32 cellular contexts compared by ENCODE assay signal in genomic region chr6:167973092-167973880, GRCh38. TPM values are rescaled to one million over a fixed set of nuclear protein-coding genes. Genes with fewer than 3 reads are reported as not detected.
A peak's percentile ranks its signal among the peaks of the same experiment; 100 is the strongest.
DNase-seq lines count a peak whose midpoint lies in the region; ATAC-seq and TF ChIP-seq lines count a peak whose summit lies in the region.
"Had no signal": no experiment of that assay in that cellular context is flagged by ENCODE, and none has a peak within 500 bp of the region (broad histone marks: within the 10 kb centered on the region; RNA-seq: fewer than 3 reads in every experiment).

No MANE protein-coding gene starts in this region.

- H3K27ac ChIP-seq in BLaER1: no peak overlapping the region
- no peak overlapping the region for H3K27ac ChIP-seq in HCT116 (ENCODE audit: low read depth, low read length)
- H3K27ac ChIP-seq in body of pancreas: no peak overlapping the region
- H3K27ac ChIP-seq: adrenal gland; BLaER1 treated with 17β-estradiol and CSF1 and Interleukin-3, amounts not matched to agents 10 nM and 100 nM; HL-60; stomach; thyroid gland; WERI-Rb-1 had no signal

- RAD21 ChIA-PET in HCT116 (lab: Charles Lee; ENCODE audit: low non-redundant PET in 1 of 2, low total read pairs in 2 of 2, uncharacterized antibody in 2 of 2, unreplicated experiment in 2 of 2): no interaction called here

- H4K20me1 ChIP-seq in BLaER1: no peaks in the 10 kb centered on the region
- H4K20me1 ChIP-seq in HCT116 (ENCODE audit: insufficient read depth): no peaks in the 10 kb centered on the region

- H2AFZ ChIP-seq in HCT116 (ENCODE audit: low read depth, low read length, poor library complexity, severe bottlenecking): no peak overlapping the region

- H3K36me3 Mint-ChIP-seq in memory B cell: peaks cover 10% of the 10 kb centered on the region
- H3K36me3 Mint-ChIP-seq: naive thymus-derived CD4-positive, alpha-beta T cell had no signal

- BruUV-seq in HCT116 (replicated peaks; lab: Mats Ljungman, UMichigan): no TSS peak

- H3K4me3 Mint-ChIP-seq in memory B cell: no peak overlapping the region
- H3K4me3 Mint-ChIP-seq: activated CD4-positive, alpha-beta T cell treated with anti-CD3 and anti-CD28 coated beads, Interleukin-2, amount 10 ng/mL, durations not matched to agents 7 days and 5 days; naive thymus-derived CD4-positive, alpha-beta T cell had no signal

- H3K36me3 ChIP-seq in BLaER1 (peaks cover 58% of the 10 kb centered on the region), HCT116 (ENCODE audit: control insufficient read depth in 1 of 2, insufficient read depth in 2 of 2, low read length in 2 of 2) (peaks cover 0 to 9% of the 10 kb centered on the region in 2 experiments; a peak in 2 of 4 replicates), body of pancreas (replicated peaks in 1 of 2; ENCODE audit: insufficient read depth in 1 of 2, low read depth in 2 of 2) (peaks cover 0 to 10% of the 10 kb centered on the region in 2 donors)

- H3K9ac ChIP-seq in BLaER1: no peak overlapping the region
- H3K9ac ChIP-seq in HCT116 (ENCODE audit: low read length): no peak overlapping the region
- H3K9ac ChIP-seq: BLaER1 treated with 17β-estradiol and CSF1 and Interleukin-3, amounts not matched to agents 10 nM and 100 nM had no signal

- H3K4me3 ChIP-seq in BLaER1 (no peak overlapping the region), HCT116 (replicated peaks in 1 of 2; ENCODE audit: low read depth in 1 of 2, low read length in 2 of 2) (no peak overlapping the region), body of pancreas (no peak overlapping the region)
- H3K4me3 ChIP-seq: adrenal gland; BLaER1 treated with 17β-estradiol and CSF1 and Interleukin-3, amounts not matched to agents 10 nM and 100 nM; stomach; thyroid gland had no signal

- peaks cover 8% of the 10 kb centered on the region for H3K4me1 ChIP-seq in BLaER1
- H3K4me1 ChIP-seq in HCT116 (ENCODE audit: control insufficient read depth in 1 of 2, insufficient read depth in 2 of 2, low read length in 2 of 2): no peaks in the 10 kb centered on the region
- peaks cover 7% of the 10 kb centered on the region for H3K4me1 ChIP-seq in body of pancreas
- H3K4me1 ChIP-seq: adrenal gland, thyroid gland had no signal

- no peaks in the 10 kb centered on the region for H3K4me1 Mint-ChIP-seq in memory B cell
- H3K4me1 Mint-ChIP-seq: activated CD4-positive, alpha-beta T cell treated with anti-CD3 and anti-CD28 coated beads, Interleukin-2, amount 10 ng/mL, durations not matched to agents 7 days and 5 days; naive thymus-derived CD4-positive, alpha-beta T cell had no signal

- CTCF ChIA-PET in HCT116 (lab: Charles Lee): no interaction called here

- TF ChIP-seq POLR2A in HCT116 (IDR thresholded peaks at IDR 0.05; ENCODE audit: borderline replicate concordance, extremely low read depth, insufficient read depth, insufficient read length) (no peak), body of pancreas (IDR thresholded peaks at IDR 0.05) (no peak)

- DNase-seq in HCT116 (ENCODE audit: low read depth, low spot score) (no peak), body of pancreas (no peak), memory B cell (ENCODE audit: low spot score in 2 of 2) (no peak), AML-193 (lab: John Stamatoyannopoulos, UW) (no peak), left lobe of liver (ENCODE audit: low spot score) (no peak), A172 (ENCODE audit: low spot score) (no peak)
- DNase-seq: activated CD4-positive, alpha-beta T cell treated with anti-CD3 and anti-CD28 coated beads, Interleukin-2, amount 10 ng/mL, durations not matched to agents 7 days and 5 days; activated naive CD4-positive, alpha-beta T cell treated with Interleukin-2 at 50 U/mL for 16 hours; activated T-cell treated with anti-CD3 and anti-CD28 coated beads, Interleukin-2, amount 50 U/mL, for 48 hours; adrenal gland; DMS79 treated with DMSO at 0.1 percent for 48 hours; effector CD4-positive, alpha-beta T cell; foreskin fibroblast; Kasumi-1; midbrain; MV-4-11; naive thymus-derived CD4-positive, alpha-beta T cell; NCI-H1436 treated with DMSO at 0.1 percent for 48 hours; NCI-H510A; SHP77; stomach; T-helper 9 cell; thyroid gland; WERI-Rb-1 had no signal

- TF ChIP-seq RAD21 in HCT116 (IDR thresholded peaks at IDR 0.05; ENCODE audit: low read depth): no peak

- peak overlapping the region; percentile 4; the same call in 1 of the 2 replicates for H3K4me2 ChIP-seq in BLaER1
- H3K4me2 ChIP-seq in HCT116 (ENCODE audit: low read length): no peak overlapping the region

- TF ChIP-seq CTCF in HCT116 (IDR thresholded peaks at IDR 0.05 in 2 of 3, conservative IDR thresholded peaks at IDR 0.05 in 1 of 3; ENCODE audit: borderline replicate concordance in 1 of 3, insufficient read depth in 1 of 3, low read depth in 2 of 3, low read length in 2 of 3) (no peak), body of pancreas (IDR thresholded peaks at IDR 0.05) (no peak)

- ATAC-seq in HCT116: 0 out of 2 replicates have a peak, but pooled peaks have one; percentile 25
- ATAC-seq in body of pancreas: peak; percentile 30
- no peak for ATAC-seq in memory B cell (ENCODE audit: low read depth)
- no peak for ATAC-seq in left lobe of liver
- ATAC-seq in GM19463 (IDR thresholded peaks at IDR 0.05; ENCODE audit: unreplicated experiment): no peak
- ATAC-seq: naive thymus-derived CD4-positive, alpha-beta T cell; Panc1 had no signal

- WGBS in body of pancreas, 2 donors: 81 to 91% methylated on average over 9 of the region's 9 CpGs

- no peaks in the 10 kb centered on the region for H3K79me2 ChIP-seq in HCT116 (ENCODE audit: insufficient read depth, low read length)

- no peaks in the 10 kb centered on the region for H3K27me3 Mint-ChIP-seq in memory B cell
- H3K27me3 Mint-ChIP-seq: activated CD4-positive, alpha-beta T cell treated with anti-CD3 and anti-CD28 coated beads, Interleukin-2, amount 10 ng/mL, durations not matched to agents 7 days and 5 days had no signal

- H3K9me3 ChIP-seq in BLaER1 (peaks cover 6% of the 10 kb centered on the region), HCT116 (ENCODE audit: control insufficient read depth in 1 of 2, insufficient read depth in 1 of 2, low read depth in 1 of 2, low read length in 2 of 2) (no peaks in the 10 kb centered on the region), body of pancreas (no peaks in the 10 kb centered on the region)
- H3K9me3 ChIP-seq: adrenal gland, stomach, thyroid gland had no signal

- intact Hi-C loops in HCT116 (cut with micrococcal nuclease): no loop called here
- intact Hi-C loops in body of pancreas (cut with DNase I): no loop called here

- POLR2A ChIA-PET in HCT116 (lab: Charles Lee): no interaction called here

- peak overlapping the region; percentile 6 for H3K27ac Mint-ChIP-seq in memory B cell
- H3K27ac Mint-ChIP-seq: activated CD4-positive, alpha-beta T cell treated with anti-CD3 and anti-CD28 coated beads, Interleukin-2, amount 10 ng/mL, durations not matched to agents 7 days and 5 days; naive thymus-derived CD4-positive, alpha-beta T cell had no signal

- H3K27me3 ChIP-seq in BLaER1 (no peaks in the 10 kb centered on the region), HCT116 (ENCODE audit: insufficient read depth, low read length) (no peaks in the 10 kb centered on the region), body of pancreas (no peaks in the 10 kb centered on the region)
- H3K27me3 ChIP-seq: adrenal gland; BLaER1 treated with 17β-estradiol and CSF1 and Interleukin-3, amounts not matched to agents 10 nM and 100 nM; stomach; thyroid gland had no signal

- no peaks in the 10 kb centered on the region for H3K9me2 ChIP-seq in HCT116 (ENCODE audit: insufficient read depth)

- H3K9me3 Mint-ChIP-seq in memory B cell: no peaks in the 10 kb centered on the region
- H3K9me3 Mint-ChIP-seq: activated CD4-positive, alpha-beta T cell treated with anti-CD3 and anti-CD28 coated beads, Interleukin-2, amount 10 ng/mL, durations not matched to agents 7 days and 5 days had no signal

TF ChIP-seq in HCT116, 20 proteins besides CTCF, POLR2A, EP300 and RAD21 (continues in another document):
- TF ChIP-seq SRF (IDR thresholded peaks at IDR 0.05; ENCODE audit: low read depth) (no peak), ELF1 (IDR thresholded peaks at IDR 0.05; ENCODE audit: borderline replicate concordance, low read depth) (no peak), POLR2AphosphoS5 (IDR thresholded peaks at IDR 0.05; ENCODE audit: low read depth, low read length) (no peak), SIN3A (IDR thresholded peaks at IDR 0.05; ENCODE audit: low read depth) (no peak), TCF7L2 (IDR thresholded peaks at IDR 0.05; ENCODE audit: borderline replicate concordance, extremely low read depth, insufficient read depth, insufficient read length) (no peak), CBX3 (IDR thresholded peaks at IDR 0.05; ENCODE audit: low read depth) (no peak), ATF3 (IDR thresholded peaks at IDR 0.05) (no peak), ZNF274 (IDR thresholded peaks at IDR 0.05; ENCODE audit: low read depth, low read length) (no peak), CEBPB (IDR thresholded peaks at IDR 0.05; ENCODE audit: low read depth) (no peak), EZH2 (IDR thresholded peaks at IDR 0.05) (no peak), SP1 (IDR thresholded peaks at IDR 0.05; ENCODE audit: low read depth) (no peak), JUND (IDR thresholded peaks at IDR 0.05) (no peak)
- TF ChIP-seq, protein P1, sequence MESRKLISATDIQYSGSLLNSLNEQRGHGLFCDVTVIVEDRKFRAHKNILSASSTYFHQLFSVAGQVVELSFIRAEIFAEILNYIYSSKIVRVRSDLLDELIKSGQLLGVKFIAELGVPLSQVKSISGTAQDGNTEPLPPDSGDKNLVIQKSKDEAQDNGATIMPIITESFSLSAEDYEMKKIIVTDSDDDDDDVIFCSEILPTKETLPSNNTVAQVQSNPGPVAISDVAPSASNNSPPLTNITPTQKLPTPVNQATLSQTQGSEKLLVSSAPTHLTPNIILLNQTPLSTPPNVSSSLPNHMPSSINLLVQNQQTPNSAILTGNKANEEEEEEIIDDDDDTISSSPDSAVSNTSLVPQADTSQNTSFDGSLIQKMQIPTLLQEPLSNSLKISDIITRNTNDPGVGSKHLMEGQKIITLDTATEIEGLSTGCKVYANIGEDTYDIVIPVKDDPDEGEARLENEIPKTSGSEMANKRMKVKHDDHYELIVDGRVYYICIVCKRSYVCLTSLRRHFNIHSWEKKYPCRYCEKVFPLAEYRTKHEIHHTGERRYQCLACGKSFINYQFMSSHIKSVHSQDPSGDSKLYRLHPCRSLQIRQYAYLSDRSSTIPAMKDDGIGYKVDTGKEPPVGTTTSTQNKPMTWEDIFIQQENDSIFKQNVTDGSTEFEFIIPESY (IDR thresholded peaks at IDR 0.05; ENCODE audit: extremely low read depth, insufficient replicate concordance, low read length): no peak

RNA-seq across cellular contexts. Expression of gene KIF25, which starts 24.2 kb away (rescaled TPM):
- not detected for total RNA-seq in HCT116 (2021; ENCODE audit: unreplicated experiment)
- polyA plus RNA-seq in HCT116 (2012): not detected in 2 replicates
- 1 to 10 TPM in 1 of 2 donors, not detected in 1; 1.8 TPM for total RNA-seq in body of pancreas
- total RNA-seq in left lobe of liver: 0.43 TPM
- total RNA-seq in A172 (2014; rRNA removed; shearing (Covaris generic)): not detected in 2 replicates
- total RNA-seq: activated CD4-positive, alpha-beta T cell treated with anti-CD3 and anti-CD28 coated beads, Interleukin-2, amount 10 ng/mL, durations not matched to agents 7 days and 5 days; adrenal gland; liver; osteoblast; skeletal muscle tissue; thyroid gland had no signal
- polyA plus RNA-seq: naive thymus-derived CD4-positive, alpha-beta T cell had no signal

Comparison
In these comparisons a context has a peak if more than half of its experiments do, and no peak if none do; other contexts are left out.
1. ATAC-seq: peak in HCT116 (single experiment) and body of pancreas (single experiment); none in memory B cell (single experiment), left lobe of liver (single experiment) and GM19463 (single experiment).